8 cellular contexts compared by ENCODE assay signal in the genomic region with DNA sequence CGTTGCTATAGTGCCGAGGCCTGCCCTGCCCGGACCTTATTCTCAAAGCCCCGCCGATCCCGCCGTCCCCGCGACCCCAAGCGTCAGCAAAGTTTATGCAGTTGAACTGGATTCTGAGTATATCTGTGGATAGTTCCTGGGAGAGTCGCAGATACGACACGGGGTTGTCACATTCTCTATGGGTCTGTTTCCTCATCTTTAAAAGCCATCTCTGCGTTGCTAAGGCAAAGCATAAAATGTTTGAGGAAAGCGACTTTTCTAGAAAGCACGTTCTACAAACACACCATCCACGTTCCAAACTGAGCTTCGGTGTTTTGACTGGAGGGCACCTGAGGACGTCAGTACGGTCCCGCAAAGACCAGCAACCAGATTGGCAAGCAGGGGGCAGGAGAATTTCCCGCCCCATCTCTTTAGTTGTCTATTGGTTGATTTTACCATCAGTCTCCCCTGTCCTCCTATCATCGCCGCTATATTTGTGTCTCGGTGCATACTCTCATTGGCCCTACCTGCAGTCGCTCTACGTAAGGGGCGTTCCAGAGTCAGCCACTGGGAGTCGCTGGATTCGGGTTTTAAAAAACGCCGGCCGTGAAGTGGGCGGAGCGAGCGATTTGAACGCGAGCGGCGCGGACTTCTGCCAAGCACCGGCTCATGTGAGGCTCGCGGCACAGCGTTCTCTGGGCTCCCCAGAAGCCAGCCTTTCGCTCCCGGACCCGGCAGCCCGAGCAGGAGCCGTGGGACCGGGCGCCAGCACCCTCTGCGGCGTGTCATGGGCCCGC. TPM values are rescaled to one million over a fixed set of nuclear protein-coding genes. Genes with fewer than 3 reads are reported as not detected.
DNase-seq lines count a peak whose midpoint lies in the region; ATAC-seq, FAIRE-seq and TF ChIP-seq lines count a peak whose summit lies in the region.

TSS of gene CENPA (plus strand) at position 626 of the 776 bp plus-strand sequence. CDS start at position 767, 141 bp downstream.

- TF ChIP-seq CTCF in D721Med (IDR thresholded peaks at IDR 0.05; ENCODE audit: insufficient read depth, missing control alignments) (peak; percentile 4), OCI-LY3 (IDR thresholded peaks at IDR 0.05; ENCODE audit: low read depth, low read length) (no peak; the same call in 1 of the 2 replicates), endothelial cell of umbilical vein (IDR thresholded peaks at IDR 0.05; ENCODE audit: extremely low read depth in 1 of 2, insufficient read depth in 1 of 2, low read depth in 1 of 2, low read length in 2 of 2) (peak in 1 of 2 donors; percentile 14)

- DNase-seq in D721Med (ENCODE audit: insufficient read length, low spot score), result peak; percentile 97
- peak; percentile 99 for DNase-seq in HuH-7 (ENCODE audit: low spot score)
- DNase-seq in activated CD8-positive, alpha-beta memory T cell treated with anti-CD3 and anti-CD28 coated beads, Interleukin-2, amount 50 U/mL, for 48 hours, result peak; percentile 93
- peak; percentile 100 for DNase-seq in endothelial cell of umbilical vein (ENCODE audit: low read depth, low spot score)
- DNase-seq in midbrain (lab: John Stamatoyannopoulos, UW), result peak; percentile 99
- DNase-seq in stimulated activated CD8-positive, alpha-beta memory T cell treated with anti-CD3 and anti-CD28 coated beads, Interleukin-2, amount 100 ng/mL, for 1 hour (ENCODE audit: low read depth in 2 of 2), result peak; percentile 86 to 88

- ATAC-seq in GM21515 (IDR thresholded peaks at IDR 0.05; ENCODE audit: unreplicated experiment), result peak; percentile 98

- H4K20me1 ChIP-seq in OCI-LY3 (ENCODE audit: insufficient read depth, low read length) (peaks cover 14% of the 10 kb centered on the region), endothelial cell of umbilical vein (replicated peaks; ENCODE audit: control insufficient read depth, extremely low read depth, insufficient read depth, low read length) (no peaks in the 10 kb centered on the region)

- H3K36me3 ChIP-seq in OCI-LY3 (replicated peaks; ENCODE audit: low read depth, low read length) (peaks cover 27% of the 10 kb centered on the region), endothelial cell of umbilical vein (ENCODE audit: control insufficient read depth in 2 of 2, extremely low read depth in 1 of 2, insufficient read depth in 2 of 2, low read length in 2 of 2) (peaks cover 0 to 5% of the 10 kb centered on the region in 2 experiments)

- peaks cover 13% of the 10 kb centered on the region for H3K4me1 ChIP-seq in OCI-LY3 (ENCODE audit: low read length)
- peaks cover 13% of the 10 kb centered on the region for H3K4me1 ChIP-seq in endothelial cell of umbilical vein (ENCODE audit: control insufficient read depth, extremely low read depth, insufficient read depth, low read length)

- peak within 1 kb of the TSS; percentile 65 for H3K27ac ChIP-seq in OCI-LY3 (ENCODE audit: low read length)
- peak within 1 kb of the TSS; percentile 55 for H3K27ac ChIP-seq in endothelial cell of umbilical vein (ENCODE audit: insufficient read depth, low read depth, low read length)

- TF ChIP-seq POLR2A in endothelial cell of umbilical vein (IDR thresholded peaks at IDR 0.05; ENCODE audit: low read depth, low read length), result peak; percentile 57

- dilution Hi-C loops in endothelial cell of umbilical vein (cut with MboI; ENCODE audit: extremely low pct_ligation_motif_present, low sequenced_read_pairs), result no loop called here

- H3K4me2 ChIP-seq in OCI-LY3 (ENCODE audit: low read length) (peak within 1 kb of the TSS; percentile 87), endothelial cell of umbilical vein (ENCODE audit: insufficient read depth, low read length) (peak within 1 kb of the TSS; percentile 97)

- BruUV-seq in endothelial cell of umbilical vein (replicated peaks; lab: Mats Ljungman, UMichigan), result no TSS peak

- CTCF ChIA-PET in endothelial cell of umbilical vein (lab: Charles Lee), result interaction anchor here (0.6 to 2.0 kb wide), 9 partner anchors 13 to 208 kb away, joined by 3 to 10 read pairs (median 4); partner anchors contain the start of gene SLC35F6

- H3K9me3 ChIP-seq in OCI-LY3 (ENCODE audit: insufficient read depth, low read length) (0 out of 2 replicates have a peak, but pooled peaks cover 2% of the 10 kb centered on the region), endothelial cell of umbilical vein (replicated peaks; ENCODE audit: control insufficient read depth, insufficient read depth, low read length) (no peaks in the 10 kb centered on the region)

- FAIRE-seq in D721Med (lab: Jason Lieb, UNC) (peak; percentile 11), endothelial cell of umbilical vein (lab: Jason Lieb, UNC) (peak; percentile 100)

- no peaks in the 10 kb centered on the region for H3K27me3 ChIP-seq in OCI-LY3 (ENCODE audit: low read depth, low read length)
- no peaks in the 10 kb centered on the region for H3K27me3 ChIP-seq in endothelial cell of umbilical vein (ENCODE audit: control insufficient read depth in 2 of 2, insufficient read depth in 2 of 2, low read length in 2 of 2)

- peak within 1 kb of the TSS; percentile 99 for H3K4me3 ChIP-seq in OCI-LY3 (ENCODE audit: low read length)
- peak within 1 kb of the TSS; percentile 63 to 96 (median 81) for H3K4me3 ChIP-seq in endothelial cell of umbilical vein (replicated peaks in 1 of 3; ENCODE audit: insufficient read depth in 1 of 3, low read depth in 1 of 3, low read length in 3 of 3)

- intact Hi-C loops in endothelial cell of umbilical vein (cut with micrococcal nuclease), result loop anchor here (1.0 kb wide), 2 partner anchors 21 to 27 kb away; partner anchors contain the start of gene SLC35F6

- H3K9ac ChIP-seq in OCI-LY3 (ENCODE audit: low read length) (peak within 1 kb of the TSS; percentile 95), endothelial cell of umbilical vein (replicated peaks; ENCODE audit: extremely low read depth, insufficient read depth, low read length) (peak within 1 kb of the TSS; percentile 70)

- H2AFZ ChIP-seq in OCI-LY3 (ENCODE audit: low read depth, low read length), result peak within 1 kb of the TSS; percentile 91
- H2AFZ ChIP-seq in endothelial cell of umbilical vein (ENCODE audit: low read depth, low read length), result peak within 1 kb of the TSS; percentile 96

- H3K79me2 ChIP-seq in OCI-LY3 (ENCODE audit: low read length) (peaks cover 47% of the 10 kb centered on the region), endothelial cell of umbilical vein (ENCODE audit: control insufficient read depth, insufficient read depth, low read length) (peaks cover 42% of the 10 kb centered on the region)

- H3K9me1 ChIP-seq in endothelial cell of umbilical vein (replicated peaks; ENCODE audit: control insufficient read depth, extremely low read depth, insufficient read depth, low read length), result no peaks in the 10 kb centered on the region

- POLR2A ChIA-PET in endothelial cell of umbilical vein (lab: Charles Lee), result no interaction called here

TF ChIP-seq in endothelial cell of umbilical vein, 7 proteins besides CTCF, POLR2A, EP300 and RAD21:
- TF ChIP-seq MAX (IDR thresholded peaks at IDR 0.05; ENCODE audit: insufficient read depth, insufficient read length), result peak; percentile 68
- TF ChIP-seq EZH2 (IDR thresholded peaks at IDR 0.05; ENCODE audit: borderline replicate concordance, low read depth, low read length, severe bottlenecking), result no peak
- TF ChIP-seq GATA2 (IDR thresholded peaks at IDR 0.05; ENCODE audit: insufficient read depth, insufficient read length, low read depth, low read length), result no peak
- peak; percentile 78 for TF ChIP-seq POLR2AphosphoS5 (IDR thresholded peaks at IDR 0.05; ENCODE audit: insufficient read depth, low read depth, low read length)
- no peak for TF ChIP-seq JUN (IDR thresholded peaks at IDR 0.05; ENCODE audit: borderline replicate concordance, insufficient read depth, insufficient read length, low read depth)
- TF ChIP-seq FOS (IDR thresholded peaks at IDR 0.05; ENCODE audit: borderline replicate concordance, insufficient read depth, low read length), result no peak
- no peak for TF ChIP-seq MYC (IDR thresholded peaks at IDR 0.05; ENCODE audit: low read depth, low read length)

RNA-seq across cellular contexts. Expression of gene CENPA, which starts in this region (rescaled TPM):
- total RNA-seq in endothelial cell of umbilical vein, result 33.1 and 34.1 TPM in 2 replicates
- 18.6 and 22.0 TPM in 2 replicates for polyA plus RNA-seq in endothelial cell of umbilical vein
- polyA plus RNA-seq in endothelial cell of umbilical vein (2011; cell fraction: cytosol; rRNA removed), result 27.5 and 28.2 TPM in 2 replicates
- polyA plus RNA-seq in endothelial cell of umbilical vein (2011; cell fraction: nucleus; rRNA removed), result 13.3 and 14.0 TPM in 2 replicates
- 10.5 and 22.7 TPM in 2 replicates for polyA plus RNA-seq in endothelial cell of umbilical vein (2012)
- polyA minus RNA-seq in endothelial cell of umbilical vein, result 14.9 and 17.7 TPM in 2 replicates
- polyA minus RNA-seq in endothelial cell of umbilical vein (2011; cell fraction: cytosol; rRNA and poly(A)+ RNA removed), result 28.3 TPM
- 6.3 and 7.4 TPM in 2 replicates for polyA minus RNA-seq in endothelial cell of umbilical vein (2011; cell fraction: nucleus; rRNA and poly(A)+ RNA removed)

Comparison
In these comparisons a context has a peak if more than half of its experiments do, and no peak if none do; other contexts are left out.
1. Peak in every context shown above with its lines: DNase-seq, ATAC-seq, H3K4me3 ChIP-seq and H3K27ac ChIP-seq.